1 cellular context compared by ENCODE assay signal in genomic region chr6:12114055-12114503, GRCh38.
A peak's percentile ranks its signal among the peaks of the same experiment; 100 is the strongest.
TF ChIP-seq lines count a peak whose summit lies in the region.

No MANE protein-coding gene starts in this region.

TF ChIP-seq in GM12878, 131 proteins besides CTCF, POLR2A, EP300 and RAD21 (continued from another document and continues in another):
- TF ChIP-seq, protein P1, sequence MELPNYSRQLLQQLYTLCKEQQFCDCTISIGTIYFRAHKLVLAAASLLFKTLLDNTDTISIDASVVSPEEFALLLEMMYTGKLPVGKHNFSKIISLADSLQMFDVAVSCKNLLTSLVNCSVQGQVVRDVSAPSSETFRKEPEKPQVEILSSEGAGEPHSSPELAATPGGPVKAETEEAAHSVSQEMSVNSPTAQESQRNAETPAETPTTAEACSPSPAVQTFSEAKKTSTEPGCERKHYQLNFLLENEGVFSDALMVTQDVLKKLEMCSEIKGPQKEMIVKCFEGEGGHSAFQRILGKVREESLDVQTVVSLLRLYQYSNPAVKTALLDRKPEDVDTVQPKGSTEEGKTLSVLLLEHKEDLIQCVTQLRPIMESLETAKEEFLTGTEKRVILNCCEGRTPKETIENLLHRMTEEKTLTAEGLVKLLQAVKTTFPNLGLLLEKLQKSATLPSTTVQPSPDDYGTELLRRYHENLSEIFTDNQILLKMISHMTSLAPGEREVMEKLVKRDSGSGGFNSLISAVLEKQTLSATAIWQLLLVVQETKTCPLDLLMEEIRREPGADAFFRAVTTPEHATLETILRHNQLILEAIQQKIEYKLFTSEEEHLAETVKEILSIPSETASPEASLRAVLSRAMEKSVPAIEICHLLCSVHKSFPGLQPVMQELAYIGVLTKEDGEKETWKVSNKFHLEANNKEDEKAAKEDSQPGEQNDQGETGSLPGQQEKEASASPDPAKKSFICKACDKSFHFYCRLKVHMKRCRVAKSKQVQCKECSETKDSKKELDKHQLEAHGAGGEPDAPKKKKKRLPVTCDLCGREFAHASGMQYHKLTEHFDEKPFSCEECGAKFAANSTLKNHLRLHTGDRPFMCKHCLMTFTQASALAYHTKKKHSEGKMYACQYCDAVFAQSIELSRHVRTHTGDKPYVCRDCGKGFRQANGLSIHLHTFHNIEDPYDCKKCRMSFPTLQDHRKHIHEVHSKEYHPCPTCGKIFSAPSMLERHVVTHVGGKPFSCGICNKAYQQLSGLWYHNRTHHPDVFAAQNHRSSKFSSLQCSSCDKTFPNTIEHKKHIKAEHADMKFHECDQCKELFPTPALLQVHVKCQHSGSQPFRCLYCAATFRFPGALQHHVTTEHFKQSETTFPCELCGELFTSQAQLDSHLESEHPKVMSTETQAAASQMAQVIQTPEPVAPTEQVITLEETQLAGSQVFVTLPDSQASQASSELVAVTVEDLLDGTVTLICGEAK (IDR thresholded peaks at IDR 0.05; ENCODE audit: borderline replicate concordance): no peak; the same call in 1 of the 2 replicates
- TF ChIP-seq SIX5 (IDR thresholded peaks at IDR 0.05; ENCODE audit: low read depth, low read length, severe bottlenecking) (no peak), ZNF622 (IDR thresholded peaks at IDR 0.05) (no peak), FOXM1 (IDR thresholded peaks at IDR 0.05; ENCODE audit: low read depth, low read length) (no peak), SMAD5 (IDR thresholded peaks at IDR 0.05; ENCODE audit: low read depth) (no peak), E4F1 (IDR thresholded peaks at IDR 0.05; ENCODE audit: borderline replicate concordance, partially characterized antibody) (no peak), NR2C2 (IDR thresholded peaks at IDR 0.05; ENCODE audit: borderline replicate concordance, control insufficient read depth, insufficient read length, low read depth) (no peak), USF1 (IDR thresholded peaks at IDR 0.05; ENCODE audit: borderline replicate concordance, extremely low read length, insufficient read depth, low read depth, low read length) (no peak), ZNF24 (IDR thresholded peaks at IDR 0.05) (no peak), E2F8 (IDR thresholded peaks at IDR 0.05; ENCODE audit: low read depth, partially characterized antibody) (no peak), WRNIP1 (IDR thresholded peaks at IDR 0.05; ENCODE audit: borderline replicate concordance, low read depth, low read length) (no peak), MTA3 (IDR thresholded peaks at IDR 0.05; ENCODE audit: borderline replicate concordance, low read length) (no peak), HCFC1 (IDR thresholded peaks at IDR 0.05; ENCODE audit: low read length) (no peak), SMC3 (IDR thresholded peaks at IDR 0.05; ENCODE audit: borderline replicate concordance, low read length) (no peak), BMI1 (IDR thresholded peaks at IDR 0.05; ENCODE audit: borderline replicate concordance) (no peak; the same call in 1 of the 2 replicates), EED (IDR thresholded peaks at IDR 0.05; ENCODE audit: low read depth) (no peak), SMARCA5 (IDR thresholded peaks at IDR 0.05) (no peak), E2F4 (IDR thresholded peaks at IDR 0.05; ENCODE audit: low read depth, low read length) (no peak), ZZZ3 (IDR thresholded peaks at IDR 0.05; ENCODE audit: control insufficient read depth, insufficient read length, low read depth) (no peak), EGR1 (IDR thresholded peaks at IDR 0.05; ENCODE audit: borderline replicate concordance in 1 of 2, low read depth in 2 of 2, low read length in 2 of 2) (no peak), CBX3 (IDR thresholded peaks at IDR 0.05; ENCODE audit: borderline replicate concordance, low read depth) (no peak), BHLHE40 (IDR thresholded peaks at IDR 0.05; ENCODE audit: borderline replicate concordance in 1 of 2, low read depth in 2 of 2, low read length in 1 of 2) (0 out of 4 replicates have a peak, but pooled peaks have one; percentile 19), SIN3A (IDR thresholded peaks at IDR 0.05; ENCODE audit: low read depth, low read length) (no peak), HDGF (IDR thresholded peaks at IDR 0.05) (peak; percentile 88; the same call in 1 of the 2 replicates), SKIL (IDR thresholded peaks at IDR 0.05; ENCODE audit: low read depth, poor library complexity, severe bottlenecking) (no peak), PAX5 (IDR thresholded peaks at IDR 0.05; ENCODE audit: borderline replicate concordance, low read depth, low read length) (no peak), CEBPB (IDR thresholded peaks at IDR 0.05; ENCODE audit: borderline replicate concordance in 1 of 2, low read depth in 2 of 2, low read length in 2 of 2) (no peak)
- TF ChIP-seq, protein P2, sequence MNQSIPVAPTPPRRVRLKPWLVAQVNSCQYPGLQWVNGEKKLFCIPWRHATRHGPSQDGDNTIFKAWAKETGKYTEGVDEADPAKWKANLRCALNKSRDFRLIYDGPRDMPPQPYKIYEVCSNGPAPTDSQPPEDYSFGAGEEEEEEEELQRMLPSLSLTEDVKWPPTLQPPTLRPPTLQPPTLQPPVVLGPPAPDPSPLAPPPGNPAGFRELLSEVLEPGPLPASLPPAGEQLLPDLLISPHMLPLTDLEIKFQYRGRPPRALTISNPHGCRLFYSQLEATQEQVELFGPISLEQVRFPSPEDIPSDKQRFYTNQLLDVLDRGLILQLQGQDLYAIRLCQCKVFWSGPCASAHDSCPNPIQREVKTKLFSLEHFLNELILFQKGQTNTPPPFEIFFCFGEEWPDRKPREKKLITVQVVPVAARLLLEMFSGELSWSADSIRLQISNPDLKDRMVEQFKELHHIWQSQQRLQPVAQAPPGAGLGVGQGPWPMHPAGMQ (IDR thresholded peaks at IDR 0.05; ENCODE audit: borderline replicate concordance): no peak
- TF ChIP-seq, protein P3, sequence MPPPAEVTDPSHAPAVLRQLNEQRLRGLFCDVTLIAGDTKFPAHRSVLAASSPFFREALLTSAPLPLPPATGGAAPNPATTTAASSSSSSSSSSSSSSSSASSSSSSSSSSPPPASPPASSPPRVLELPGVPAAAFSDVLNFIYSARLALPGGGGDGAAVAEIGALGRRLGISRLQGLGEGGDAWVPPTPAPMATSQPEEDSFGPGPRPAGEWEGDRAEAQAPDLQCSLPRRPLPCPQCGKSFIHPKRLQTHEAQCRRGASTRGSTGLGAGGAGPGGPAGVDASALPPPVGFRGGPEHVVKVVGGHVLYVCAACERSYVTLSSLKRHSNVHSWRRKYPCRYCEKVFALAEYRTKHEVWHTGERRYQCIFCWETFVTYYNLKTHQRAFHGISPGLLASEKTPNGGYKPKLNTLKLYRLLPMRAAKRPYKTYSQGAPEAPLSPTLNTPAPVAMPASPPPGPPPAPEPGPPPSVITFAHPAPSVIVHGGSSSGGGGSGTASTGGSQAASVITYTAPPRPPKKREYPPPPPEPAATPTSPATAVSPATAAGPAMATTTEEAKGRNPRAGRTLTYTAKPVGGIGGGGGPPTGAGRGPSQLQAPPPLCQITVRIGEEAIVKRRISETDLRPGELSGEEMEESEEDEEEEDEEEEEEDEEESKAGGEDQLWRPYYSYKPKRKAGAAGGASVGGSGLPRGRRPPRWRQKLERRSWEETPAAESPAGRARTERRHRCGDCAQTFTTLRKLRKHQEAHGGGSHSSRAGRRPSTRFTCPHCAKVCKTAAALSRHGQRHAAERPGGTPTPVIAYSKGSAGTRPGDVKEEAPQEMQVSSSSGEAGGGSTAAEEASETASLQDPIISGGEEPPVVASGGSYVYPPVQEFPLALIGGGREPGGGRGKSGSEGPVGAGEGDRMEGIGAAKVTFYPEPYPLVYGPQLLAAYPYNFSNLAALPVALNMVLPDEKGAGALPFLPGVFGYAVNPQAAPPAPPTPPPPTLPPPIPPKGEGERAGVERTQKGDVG (CRISPR knock-in tag; IDR thresholded peaks at IDR 0.05): no peak
- TF ChIP-seq, protein P4, sequence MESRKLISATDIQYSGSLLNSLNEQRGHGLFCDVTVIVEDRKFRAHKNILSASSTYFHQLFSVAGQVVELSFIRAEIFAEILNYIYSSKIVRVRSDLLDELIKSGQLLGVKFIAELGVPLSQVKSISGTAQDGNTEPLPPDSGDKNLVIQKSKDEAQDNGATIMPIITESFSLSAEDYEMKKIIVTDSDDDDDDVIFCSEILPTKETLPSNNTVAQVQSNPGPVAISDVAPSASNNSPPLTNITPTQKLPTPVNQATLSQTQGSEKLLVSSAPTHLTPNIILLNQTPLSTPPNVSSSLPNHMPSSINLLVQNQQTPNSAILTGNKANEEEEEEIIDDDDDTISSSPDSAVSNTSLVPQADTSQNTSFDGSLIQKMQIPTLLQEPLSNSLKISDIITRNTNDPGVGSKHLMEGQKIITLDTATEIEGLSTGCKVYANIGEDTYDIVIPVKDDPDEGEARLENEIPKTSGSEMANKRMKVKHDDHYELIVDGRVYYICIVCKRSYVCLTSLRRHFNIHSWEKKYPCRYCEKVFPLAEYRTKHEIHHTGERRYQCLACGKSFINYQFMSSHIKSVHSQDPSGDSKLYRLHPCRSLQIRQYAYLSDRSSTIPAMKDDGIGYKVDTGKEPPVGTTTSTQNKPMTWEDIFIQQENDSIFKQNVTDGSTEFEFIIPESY (IDR thresholded peaks at IDR 0.05): no peak
